ENCODE assay signal across 1 cellular context in genomic region chr6:157099912-157100593, GRCh38.
TF ChIP-seq lines count a peak whose summit lies in the region.

No MANE protein-coding gene starts in this region.

TF ChIP-seq in K562, 482 proteins besides CTCF, POLR2A, EP300 and RAD21 (continued from another document):
- TF ChIP-seq ZNF609 (CRISPR knock-in tag; IDR thresholded peaks at IDR 0.05; ENCODE audit: borderline replicate concordance) (no peak), ETV1 (tag; conservative IDR thresholded peaks at IDR 0.05; ENCODE audit: low read depth) (peak; percentile 69), ZNF174 (CRISPR knock-in tag; IDR thresholded peaks at IDR 0.05) (no peak), RUNX1 (IDR thresholded peaks at IDR 0.05; ENCODE audit: low read depth) (no peak), HDAC2 (IDR thresholded peaks at IDR 0.05) (no peak), DACH1 (IDR thresholded peaks at IDR 0.05; ENCODE audit: partially characterized antibody) (peak; percentile 24), POLR2G (IDR thresholded peaks at IDR 0.05; ENCODE audit: low read depth, low read length) (no peak), ZNF511 (CRISPR knock-in tag; IDR thresholded peaks at IDR 0.05) (no peak), DLX4 (CRISPR knock-in tag; IDR thresholded peaks at IDR 0.05) (no peak), ZNF408 (CRISPR knock-in tag; IDR thresholded peaks at IDR 0.05; ENCODE audit: low read depth) (no peak), SOX6 (IDR thresholded peaks at IDR 0.05) (peak; percentile 94), SMAD1 (IDR thresholded peaks at IDR 0.05; ENCODE audit: low read depth, low read length, partially characterized antibody) (no peak), PRDM10 (IDR thresholded peaks at IDR 0.05; ENCODE audit: partially characterized antibody) (no peak), BRF1 (IDR thresholded peaks at IDR 0.05; ENCODE audit: borderline replicate concordance, extremely low read depth, insufficient read length) (no peak), USF2 (CRISPR knock-in tag; IDR thresholded peaks at IDR 0.05) (no peak)
TF ChIP-seq in K562: peak in this region for 28.
